8 cellular contexts compared by ENCODE assay signal in the genomic region with DNA sequence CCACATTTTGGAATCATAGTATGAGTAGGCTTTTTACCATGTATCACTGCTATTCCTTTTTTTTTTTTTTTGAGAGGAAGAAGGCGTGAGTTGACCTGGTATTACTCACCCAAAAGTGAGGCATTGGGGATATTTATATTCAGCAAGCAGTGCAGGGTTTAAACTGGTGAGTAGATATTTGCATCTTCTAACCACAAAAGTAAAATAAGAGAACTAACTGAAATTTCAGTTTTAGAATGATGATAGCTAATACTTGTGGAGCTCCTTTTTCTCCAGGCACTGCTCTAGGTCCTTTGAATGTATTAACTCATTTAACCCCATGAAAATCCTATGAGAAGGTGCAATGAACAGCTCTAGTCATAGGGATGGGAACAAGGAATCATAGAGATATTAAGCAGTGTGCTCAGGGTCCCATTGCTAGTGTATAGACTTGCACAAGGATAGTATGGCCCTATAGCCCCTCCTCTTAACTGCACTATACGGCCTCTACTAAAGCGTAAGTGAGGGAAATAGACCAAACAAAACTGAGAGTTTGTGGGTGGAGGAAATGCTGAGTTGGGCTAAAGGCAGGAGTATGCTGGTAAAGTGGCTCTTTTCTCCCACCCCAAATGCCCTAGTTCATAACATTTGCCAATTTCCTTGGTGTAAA.
DNase-seq lines count a peak whose midpoint lies in the region; ATAC-seq lines count a peak whose summit lies in the region.

No MANE protein-coding gene starts in this region.

- ATAC-seq in GM19467 (IDR thresholded peaks at IDR 0.05; ENCODE audit: unreplicated experiment) (peak; percentile 54), HG03457 (IDR thresholded peaks at IDR 0.05; ENCODE audit: unreplicated experiment) (peak; percentile 58)
- peak; percentile 85 for ATAC-seq in activated T-helper 17 cell treated with anti-CD3 and anti-CD28 coated beads, Interleukin-2, amount 50 U/mL, for 72 hours (replicated peaks)
- peak; percentile 90 for ATAC-seq in stimulated activated naive CD8-positive, alpha-beta T cell treated with anti-CD3 and anti-CD28 coated beads, Interleukin-15, amount 100 ng/mL, for 72 hours

- peaks cover 6% of the 10 kb centered on the region for H3K36me3 Mint-ChIP-seq in activated T-helper 17 cell treated with anti-CD3 and anti-CD28 coated beads, Interleukin-2, amount 50 U/mL, for 72 hours (ENCODE audit: low read depth)

- H3K4me3 Mint-ChIP-seq in activated T-helper 17 cell treated with anti-CD3 and anti-CD28 coated beads, Interleukin-2, amount 50 U/mL, for 72 hours, result peak overlapping the region; percentile 80
- peak overlapping the region; percentile 67 to 75 for H3K4me3 Mint-ChIP-seq in stimulated activated naive CD8-positive, alpha-beta T cell treated with anti-CD3 and anti-CD28 coated beads, Interleukin-15, amount 100 ng/mL, for 72 hours

- peaks cover 5% of the 10 kb centered on the region for H3K9me3 Mint-ChIP-seq in activated T-helper 17 cell treated with anti-CD3 and anti-CD28 coated beads, Interleukin-2, amount 50 U/mL, for 72 hours
- peaks cover 0 to 15% of the 10 kb centered on the region in 2 donors for H3K9me3 Mint-ChIP-seq in stimulated activated naive CD8-positive, alpha-beta T cell treated with anti-CD3 and anti-CD28 coated beads, Interleukin-15, amount 100 ng/mL, for 72 hours

- peaks cover 49% of the 10 kb centered on the region for H3K4me1 Mint-ChIP-seq in activated T-helper 17 cell treated with anti-CD3 and anti-CD28 coated beads, Interleukin-2, amount 50 U/mL, for 72 hours
- peaks cover 73% of the 10 kb centered on the region for H3K4me1 Mint-ChIP-seq in stimulated activated naive CD8-positive, alpha-beta T cell treated with anti-CD3 and anti-CD28 coated beads, Interleukin-15, amount 100 ng/mL, for 72 hours

- H3K27me3 Mint-ChIP-seq in activated T-helper 17 cell treated with anti-CD3 and anti-CD28 coated beads, Interleukin-2, amount 50 U/mL, for 72 hours, result no peaks in the 10 kb centered on the region
- H3K27me3 Mint-ChIP-seq in stimulated activated naive CD8-positive, alpha-beta T cell treated with anti-CD3 and anti-CD28 coated beads, Interleukin-15, amount 100 ng/mL, for 72 hours, result no peaks in the 10 kb centered on the region

- H3K27ac Mint-ChIP-seq in activated T-helper 17 cell treated with anti-CD3 and anti-CD28 coated beads, Interleukin-2, amount 50 U/mL, for 72 hours, result peak overlapping the region; percentile 91
- H3K27ac Mint-ChIP-seq in stimulated activated naive CD8-positive, alpha-beta T cell treated with anti-CD3 and anti-CD28 coated beads, Interleukin-15, amount 100 ng/mL, for 72 hours, result no peak overlapping the region

- DNase-seq in EL (peak; percentile 69), SW 1271 (lab: John Stamatoyannopoulos, UW) (no peak), AML-193 (lab: John Stamatoyannopoulos, UW) (no peak), LoVo (ENCODE audit: low spot score) (no peak)
- peak; percentile 48 to 53 for DNase-seq in stimulated activated naive CD8-positive, alpha-beta T cell treated with anti-CD3 and anti-CD28 coated beads, Interleukin-15, amount 100 ng/mL, for 72 hours

Comparison
In these comparisons a context has a peak if more than half of its experiments do, and no peak if none do; other contexts are left out.
1. DNase-seq: peak in EL (single experiment) and stimulated activated naive CD8-positive, alpha-beta T cell treated with anti-CD3 and anti-CD28 coated beads, Interleukin-15, amount 100 ng/mL, for 72 hours (2 of 2); none in SW 1271 (0 of 2), AML-193 (0 of 2) and LoVo (single experiment).
2. Peak in every context shown above with its lines, with median percentiles within 50 percentile points of each other: ATAC-seq.